In genomic region chr16:4675864-4676786, GRCh38 we compare ENCODE assay signal across 8 cellular contexts. TPM values are rescaled to one million over a fixed set of nuclear protein-coding genes. Genes with fewer than 3 reads are reported as not detected.
DNase-seq lines count a peak whose midpoint lies in the region.

No MANE protein-coding gene starts in this region.

- no peaks in the 10 kb centered on the region for H3K27me3 ChIP-seq in HUES64 (ENCODE audit: insufficient read depth, low read length)

- H3K4me1 ChIP-seq in HUES64 (ENCODE audit: insufficient read depth, low read length) = no peaks in the 10 kb centered on the region; the same call in 1 of the 2 replicates

- DNase-seq in activated CD4-positive, alpha-beta T cell treated with anti-CD3 and anti-CD28 coated beads for 4 hours = peak; percentile 54 to 58
- peak; percentile 42 for DNase-seq in effector CD8-positive, alpha-beta T cell (lab: John Stamatoyannopoulos, UW)
- DNase-seq in stimulated activated CD4-positive, alpha-beta T cell treated with anti-CD3 and anti-CD28 coated beads, Interleukin-2, amount 100 ng/mL, for 24 hours = peak; percentile 62 to 69
- DNase-seq in NCI-H1930 (lab: John Stamatoyannopoulos, UW) = no peak
- no peak for DNase-seq in DMS153 (lab: John Stamatoyannopoulos, UW)
- no peak for DNase-seq in NCI-H2196 treated with DMSO at 0.1 percent for 48 hours (lab: John Stamatoyannopoulos, UW; ENCODE audit: unreplicated experiment)
- DNase-seq in DMS153 treated with DMSO at 0.1 percent for 48 hours (lab: John Stamatoyannopoulos, UW; ENCODE audit: unreplicated experiment) = no peak

- peaks cover 30% of the 10 kb centered on the region; the same call in 1 of the 2 replicates for H3K36me3 ChIP-seq in HUES64 (ENCODE audit: insufficient read depth, low read length)

- 85% methylated on average over 23 of the region's 23 CpGs for WGBS in HUES64

- no peak overlapping the region for H3K4me3 ChIP-seq in HUES64 (ENCODE audit: low read length)

- H3K9ac ChIP-seq in HUES64 (ENCODE audit: low read depth, low read length) = peak overlapping the region; percentile 24; the same call in 1 of the 2 replicates

- H3K27ac ChIP-seq in HUES64 (ENCODE audit: low read depth, low read length) = no peak overlapping the region; the same call in 1 of the 2 replicates

- no peaks in the 10 kb centered on the region for H3K9me3 ChIP-seq in HUES64 (ENCODE audit: insufficient read depth, low read depth, low read length)

RNA-seq across cellular contexts. Expression of gene NUDT16L1, which starts 17.2 kb away (rescaled TPM):
- 32.0 TPM for polyA plus RNA-seq in HUES64 (2013, experiment 1 of 2)
- polyA plus RNA-seq in HUES64 (2013, experiment 2 of 2) = 26.4 TPM

RNA-seq across cellular contexts. Expression of gene MGRN1, which starts 51.5 kb away (rescaled TPM):
- 37.3 TPM for polyA plus RNA-seq in HUES64 (2013, experiment 1 of 2)
- polyA plus RNA-seq in HUES64 (2013, experiment 2 of 2) = 40.3 TPM

RNA-seq across cellular contexts. Expression of gene ANKS3, which starts 57.9 kb away (rescaled TPM):
- 12.6 TPM for polyA plus RNA-seq in HUES64 (2013, experiment 1 of 2)
- 12.7 TPM for polyA plus RNA-seq in HUES64 (2013, experiment 2 of 2)

RNA-seq across cellular contexts. Expression of gene DNAAF8, which starts 58.2 kb away (rescaled TPM):
- polyA plus RNA-seq in HUES64 (2013, experiment 1 of 2) = 0.60 TPM
- polyA plus RNA-seq in HUES64 (2013, experiment 2 of 2) = 1.0 TPM

Comparison
In these comparisons a context has a peak if more than half of its experiments do, and no peak if none do; other contexts are left out.
1. DNase-seq: peak in activated CD4-positive, alpha-beta T cell treated with anti-CD3 and anti-CD28 coated beads for 4 hours (2 of 2), effector CD8-positive, alpha-beta T cell (single experiment) and stimulated activated CD4-positive, alpha-beta T cell treated with anti-CD3 and anti-CD28 coated beads, Interleukin-2, amount 100 ng/mL, for 24 hours (2 of 2); none in NCI-H1930 (0 of 2), DMS153 (single experiment), NCI-H2196 treated with DMSO at 0.1 percent for 48 hours (single experiment) and DMS153 treated with DMSO at 0.1 percent for 48 hours (single experiment).